Comparison of ENCODE assay signal across 16 cellular contexts in the genomic region with DNA sequence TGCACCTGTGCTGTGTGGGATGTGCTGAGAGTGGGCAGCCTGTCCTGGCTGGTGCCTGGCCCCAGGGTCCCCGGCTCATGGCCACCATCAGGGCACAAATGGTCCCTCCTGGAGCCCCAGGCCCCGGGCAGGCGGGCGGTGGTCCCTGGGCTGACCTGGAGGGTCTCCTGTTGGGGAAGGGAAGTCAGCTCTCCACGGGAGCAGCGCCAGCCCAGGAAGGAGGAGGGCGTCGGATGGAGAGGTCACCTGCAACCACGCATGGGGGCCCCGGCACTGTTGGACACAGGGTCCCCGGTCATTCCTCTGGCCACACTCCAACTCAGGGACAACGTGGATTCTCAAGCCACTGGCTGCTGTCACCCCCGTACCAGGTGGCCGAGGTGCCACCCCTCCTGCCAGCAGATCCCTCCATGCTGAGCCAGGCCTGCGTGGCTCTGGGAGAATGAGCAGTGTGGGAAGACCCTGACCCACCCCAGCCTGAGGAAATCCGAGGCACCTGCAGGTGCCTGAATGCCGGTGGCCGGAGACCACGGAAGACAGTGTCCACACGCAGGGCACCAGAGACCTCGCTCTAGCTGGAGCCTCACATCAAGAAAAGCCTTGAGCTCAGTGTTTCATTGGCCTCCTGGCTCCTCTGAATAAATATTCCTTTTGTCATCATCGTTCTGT. TPM values are rescaled to one million over a fixed set of nuclear protein-coding genes. Genes with fewer than 3 reads are reported as not detected.
DNase-seq lines count a peak whose midpoint lies in the region; ATAC-seq, FAIRE-seq and TF ChIP-seq lines count a peak whose summit lies in the region.
"Had no signal": no experiment of that assay in that cellular context is flagged by ENCODE, and none has a peak within 500 bp of the region (broad histone marks: within the 10 kb centered on the region; RNA-seq: fewer than 3 reads in every experiment).

No MANE protein-coding gene starts in this region.

- no peak overlapping the region for H3K4me3 ChIP-seq in HepG2 (replicated peaks in 1 of 3; ENCODE audit: insufficient read depth in 1 of 3, low read depth in 2 of 3, low read length in 3 of 3)
- H3K4me3 ChIP-seq in right lobe of liver, result no peak overlapping the region
- H3K4me3 ChIP-seq in trophoblast cell (ENCODE audit: low read depth, low read length), result no peak overlapping the region
- H3K4me3 ChIP-seq in SJCRH30, result no peak overlapping the region
- H3K4me3 ChIP-seq: GM12878, GM23248 had no signal

- H2AFZ ChIP-seq in HepG2 (ENCODE audit: low read length) (no peak overlapping the region), trophoblast cell (ENCODE audit: insufficient read depth, low read length, poor library complexity) (no peak overlapping the region)
- H2AFZ ChIP-seq: GM23248 had no signal

- no peaks in the 10 kb centered on the region for H3K79me1 ChIP-seq in trophoblast cell (ENCODE audit: low read length)

- H4K12ac ChIP-seq in trophoblast cell (ENCODE audit: low read depth, low read length), result no peak overlapping the region

- H3K36me3 ChIP-seq in HepG2 (replicated peaks in 1 of 2; ENCODE audit: control insufficient read depth in 1 of 2, insufficient read depth in 2 of 2, low read length in 2 of 2), result peaks cover 23 to 57% of the 10 kb centered on the region in 2 experiments; a peak in 4 of 5 replicates
- peaks cover 0 to under 1% (median 0%) of the 10 kb centered on the region in 4 donors for H3K36me3 ChIP-seq in right lobe of liver
- H3K36me3 ChIP-seq in trophoblast cell (ENCODE audit: control insufficient read depth in 1 of 2, insufficient read depth in 2 of 2, low read length in 2 of 2), result peaks cover 62 to 67% of the 10 kb centered on the region in 2 experiments
- H3K36me3 ChIP-seq in SJCRH30, result peaks cover 29% of the 10 kb centered on the region

- H3K4ac ChIP-seq in trophoblast cell (ENCODE audit: low read depth, low read length), result peak overlapping the region; percentile 3

- H3K4me1 ChIP-seq in HepG2 (ENCODE audit: insufficient read depth, low read length), result no peaks in the 10 kb centered on the region
- no peaks in the 10 kb centered on the region for H3K4me1 ChIP-seq in right lobe of liver
- H3K4me1 ChIP-seq in trophoblast cell (ENCODE audit: control insufficient read depth in 1 of 2, insufficient read depth in 2 of 2, low read length in 2 of 2), result no peaks in the 10 kb centered on the region
- peaks cover 13% of the 10 kb centered on the region for H3K4me1 ChIP-seq in SJCRH30

- no peaks in the 10 kb centered on the region for H3K27me3 ChIP-seq in HepG2 (ENCODE audit: control insufficient read depth in 1 of 2, insufficient read depth in 2 of 2, low read length in 2 of 2)
- no peaks in the 10 kb centered on the region for H3K27me3 ChIP-seq in right lobe of liver
- no peaks in the 10 kb centered on the region for H3K27me3 ChIP-seq in trophoblast cell (ENCODE audit: insufficient read depth, low read length)
- H3K27me3 ChIP-seq in SJCRH30, result no peaks in the 10 kb centered on the region

- H3K4me2 ChIP-seq in HepG2 (ENCODE audit: low read depth, low read length) (no peak overlapping the region), trophoblast cell (ENCODE audit: low read length) (no peak overlapping the region)

- POLR2A ChIA-PET in HepG2 (lab: Yijun Ruan, JAX), result interaction anchor here (3.7 kb wide), 1 partner anchor 16 kb away, joined by 15 read pairs; a partner anchor contains a TSS

- H2AK5ac ChIP-seq in trophoblast cell (ENCODE audit: low read length), result no peak overlapping the region

- H3K18ac ChIP-seq in trophoblast cell (ENCODE audit: low read length), result no peak overlapping the region

- no peak overlapping the region for H4K91ac ChIP-seq in trophoblast cell (ENCODE audit: low read depth, low read length)

- H3K9ac ChIP-seq in HepG2 (ENCODE audit: insufficient read depth, low read depth, low read length), result no peak overlapping the region
- no peak overlapping the region for H3K9ac ChIP-seq in trophoblast cell (ENCODE audit: low read length)
- H3K9ac ChIP-seq: GM23248 had no signal

- no peak for TF ChIP-seq POLR2A in HepG2 (IDR thresholded peaks at IDR 0.05; ENCODE audit: insufficient read depth in 1 of 2, low read depth in 2 of 2, low read length in 2 of 2)
- no peak for TF ChIP-seq POLR2A in right lobe of liver (IDR thresholded peaks at IDR 0.05)

- 0 out of 2 replicates have a peak, but pooled peaks cover 3% of the 10 kb centered on the region for H4K20me1 ChIP-seq in HepG2 (ENCODE audit: insufficient read depth, low read length)

- ATAC-seq in HepG2 (no peak), right lobe of liver (no peak), esophagus mucosa (peak; percentile 7), HG02852 (IDR thresholded peaks at IDR 0.05; ENCODE audit: unreplicated experiment) (no peak)
- ATAC-seq: GM12878 had no signal

- no peak overlapping the region for H4K8ac ChIP-seq in trophoblast cell (ENCODE audit: low read depth, low read length)

- intact Hi-C loops in HepG2 (cut with micrococcal nuclease; ENCODE audit: unreplicated experiment) (no loop called here), right lobe of liver (cut with DNase I) (no loop called here)

- TF ChIP-seq RAD21 in HepG2 (CRISPR knock-in tag; IDR thresholded peaks at IDR 0.05), result no peak

- H3K14ac ChIP-seq in trophoblast cell (ENCODE audit: low read length), result no peak overlapping the region

- FAIRE-seq in HepG2 (lab: Jason Lieb, UNC), result no peak
- FAIRE-seq: GM12878, GM18507, HTR-8/SVneo had no signal

- DNase-seq in HepG2 (ENCODE audit: low spot score), result no peak
- no peak for DNase-seq in right lobe of liver
- no peak for DNase-seq in trophoblast cell
- DNase-seq in SJCRH30, result no peak
- DNase-seq in HCEC 1CT, result no peak
- DNase-seq: ACHN; C1 segment of cervical spinal cord; CD4-positive, alpha-beta memory T cell; DMS79; GM23248; H9 had no signal

- TF ChIP-seq CTCF in HepG2 (CRISPR knock-in tag; IDR thresholded peaks at IDR 0.05) (no peak), right lobe of liver (IDR thresholded peaks at IDR 0.05) (no peak)

- H3K23ac ChIP-seq in trophoblast cell (ENCODE audit: low read length), result no peak overlapping the region

- no peak for TF ChIP-seq EP300 in HepG2 (IDR thresholded peaks at IDR 0.05; ENCODE audit: low read depth in 2 of 2, low read length in 2 of 2)
- TF ChIP-seq EP300 in HepG2 (CRISPR knock-in tag; IDR thresholded peaks at IDR 0.05; ENCODE audit: borderline replicate concordance), result no peak

- in situ Hi-C loops in HepG2 (cut with HindIII; ENCODE audit: extremely low pct_ligation_motif_present, low pct_unique_long_range_greater_than_20kb), result no loop called here

- H3K27ac ChIP-seq in HepG2 (ENCODE audit: extremely low read length, insufficient read depth, low read length) (no peak overlapping the region), right lobe of liver (no peak overlapping the region), trophoblast cell (ENCODE audit: low read depth, low read length) (no peak overlapping the region), SJCRH30 (no peak overlapping the region)
- H3K27ac ChIP-seq: GM23248 had no signal

- no peaks in the 10 kb centered on the region for H3K9me3 ChIP-seq in HepG2 (ENCODE audit: low read length)
- no peaks in the 10 kb centered on the region for H3K9me3 ChIP-seq in right lobe of liver
- H3K9me3 ChIP-seq in trophoblast cell (ENCODE audit: insufficient read depth, low read depth, low read length), result peaks cover 3% of the 10 kb centered on the region
- H3K9me3 ChIP-seq in SJCRH30 (replicated peaks), result no peaks in the 10 kb centered on the region

- H3K79me2 ChIP-seq in HepG2 (ENCODE audit: insufficient read depth, low read length) (peaks cover 27% of the 10 kb centered on the region), trophoblast cell (ENCODE audit: control insufficient read depth, insufficient read depth, low read length, poor library complexity) (peaks cover 10% of the 10 kb centered on the region)

- 96% methylated on average over 5 of the region's 22 CpGs for WGBS in HepG2 (ENCODE audit: low lambda C conversion rate)
- WGBS in right lobe of liver (ENCODE audit: insufficient coverage, low coverage, low lambda C conversion rate, missing lambda C conversion rate), result 93% methylated on average over 3 of the region's 22 CpGs
- WGBS in trophoblast cell (ENCODE audit: extremely low coverage, insufficient coverage, insufficient read length), result no CpG with 5 or more reads among the region's 22 CpGs

- CTCF ChIA-PET in HepG2 (lab: Yijun Ruan, JAX; ENCODE audit: low intra/inter-chr PET ratio, low total read pairs), result no interaction called here

- H2BK12ac ChIP-seq in trophoblast cell (ENCODE audit: low read length), result no peak overlapping the region

- H2BK5ac ChIP-seq in trophoblast cell (ENCODE audit: low read depth, low read length, poor library complexity), result no peak overlapping the region

- no TSS peak for BruUV-seq in HepG2 (replicated peaks; lab: Mats Ljungman, UMichigan)

- H2BK120ac ChIP-seq in trophoblast cell (ENCODE audit: insufficient read depth, low read length, poor library complexity), result no peak overlapping the region

RNA-seq across cellular contexts. Expression of a gene that starts 13.5 kb away (rescaled TPM):
- total RNA-seq in HepG2 (2016; rRNA removed; fragmentation: Illumina TruSeq; extraction: Trizol) (93.6 and 105 TPM in 2 replicates), right lobe of liver (10 to 100 TPM in 1 of 6 experiments, 1 to 10 TPM in 5; 4.6 to 11.6 (median 7.1) TPM), esophagus mucosa (50.4 TPM)
- 8.6 and 9.2 TPM in 2 replicates for total RNA-seq in HepG2 (2016; cell fraction: cytosol; rRNA removed; fragmentation: Illumina TruSeq; extraction: Trizol; ENCODE audit: low read depth)
- 80.4 and 107 TPM in 2 replicates for total RNA-seq in HepG2 (2016; cell fraction: insoluble cytoplasmic fraction; rRNA removed; fragmentation: Illumina TruSeq; extraction: Trizol)
- total RNA-seq in HepG2 (2016; cell fraction: membrane; rRNA removed; fragmentation: Illumina TruSeq; extraction: Trizol), result 34.1 and 36.1 TPM in 2 replicates
- 44.6 and 52.0 TPM in 2 replicates for total RNA-seq in HepG2 (2016; cell fraction: nucleus; rRNA removed; fragmentation: Illumina TruSeq; extraction: Trizol)
- polyA plus RNA-seq in HepG2 (2011; rRNA removed), result 77.2 and 89.7 TPM in 2 replicates
- polyA plus RNA-seq in HepG2 (2011; cell fraction: cytosol; rRNA removed), result 83.5 and 98.7 TPM in 2 replicates
- polyA plus RNA-seq in HepG2 (2011; cell fraction: nucleus; rRNA removed), result 75.2 and 87.6 TPM in 2 replicates
- 40.0 and 41.8 TPM in 2 replicates for polyA plus RNA-seq in HepG2 (2012)
- polyA plus RNA-seq in HepG2 (2016; cell fraction: cytosol; fragmentation: Illumina TruSeq; extraction: Trizol; ENCODE audit: low read depth), result 7.1 and 7.6 TPM in 2 replicates
- 74.9 and 86.7 TPM in 2 replicates for polyA plus RNA-seq in HepG2 (2016; cell fraction: insoluble cytoplasmic fraction; fragmentation: Illumina TruSeq; extraction: Trizol; ENCODE audit: low read depth)
- polyA plus RNA-seq in HepG2 (2016; cell fraction: membrane; fragmentation: Illumina TruSeq; extraction: Trizol; ENCODE audit: low read depth), result 19.0 and 21.3 TPM in 2 replicates
- polyA plus RNA-seq in HepG2 (2016; cell fraction: nucleus; fragmentation: Illumina TruSeq; extraction: Trizol; ENCODE audit: insufficient read depth, low read depth), result 75.4 and 76.1 TPM in 2 replicates
- 106 and 107 TPM in 2 replicates for polyA minus RNA-seq in HepG2 (2011; rRNA and poly(A)+ RNA removed; ENCODE audit: low replicate concordance)
- 35.3 and 37.2 TPM in 2 replicates for polyA minus RNA-seq in HepG2 (2011; cell fraction: cytosol; rRNA and poly(A)+ RNA removed)
- polyA minus RNA-seq in HepG2 (2011; cell fraction: nucleus; rRNA and poly(A)+ RNA removed), result 14.4 and 16.7 TPM in 2 replicates
- 103 and 105 TPM in 2 replicates for polyA plus RNA-seq in trophoblast cell (2013)
- total RNA-seq in SJCRH30 (2014; rRNA removed; shearing (Covaris generic)), result 152 and 160 TPM in 2 replicates

RNA-seq across cellular contexts. Expression of a gene that starts 15.9 kb away (rescaled TPM):
- total RNA-seq in HepG2 (2016; rRNA removed; fragmentation: Illumina TruSeq; extraction: Trizol) (108 and 116 TPM in 2 replicates), right lobe of liver (10 to 100 TPM; 35.5 to 59.8 (median 51.1) TPM), esophagus mucosa (106 TPM)
- total RNA-seq in HepG2 (2016; cell fraction: cytosol; rRNA removed; fragmentation: Illumina TruSeq; extraction: Trizol; ENCODE audit: low read depth), result 78.9 and 87.4 TPM in 2 replicates
- 115 and 120 TPM in 2 replicates for total RNA-seq in HepG2 (2016; cell fraction: insoluble cytoplasmic fraction; rRNA removed; fragmentation: Illumina TruSeq; extraction: Trizol)
- 123 and 146 TPM in 2 replicates for total RNA-seq in HepG2 (2016; cell fraction: membrane; rRNA removed; fragmentation: Illumina TruSeq; extraction: Trizol)
- total RNA-seq in HepG2 (2016; cell fraction: nucleus; rRNA removed; fragmentation: Illumina TruSeq; extraction: Trizol), result 37.3 and 42.3 TPM in 2 replicates
- polyA plus RNA-seq in HepG2 (2011; rRNA removed), result 48.4 and 62.5 TPM in 2 replicates
- polyA plus RNA-seq in HepG2 (2011; cell fraction: cytosol; rRNA removed), result 60.7 and 102 TPM in 2 replicates
- polyA plus RNA-seq in HepG2 (2011; cell fraction: nucleus; rRNA removed), result 41.6 and 44.7 TPM in 2 replicates
- polyA plus RNA-seq in HepG2 (2012), result 50.3 and 65.0 TPM in 2 replicates
- 94.9 and 117 TPM in 2 replicates for polyA plus RNA-seq in HepG2 (2016; cell fraction: cytosol; fragmentation: Illumina TruSeq; extraction: Trizol; ENCODE audit: low read depth)
- polyA plus RNA-seq in HepG2 (2016; cell fraction: insoluble cytoplasmic fraction; fragmentation: Illumina TruSeq; extraction: Trizol; ENCODE audit: low read depth), result 117 and 124 TPM in 2 replicates
- 122 and 128 TPM in 2 replicates for polyA plus RNA-seq in HepG2 (2016; cell fraction: membrane; fragmentation: Illumina TruSeq; extraction: Trizol; ENCODE audit: low read depth)
- polyA plus RNA-seq in HepG2 (2016; cell fraction: nucleus; fragmentation: Illumina TruSeq; extraction: Trizol; ENCODE audit: insufficient read depth, low read depth), result 84.2 and 86.9 TPM in 2 replicates
- polyA minus RNA-seq in HepG2 (2011; rRNA and poly(A)+ RNA removed; ENCODE audit: low replicate concordance), result 23.6 and 42.8 TPM in 2 replicates
- polyA minus RNA-seq in HepG2 (2011; cell fraction: cytosol; rRNA and poly(A)+ RNA removed), result 18.8 and 24.2 TPM in 2 replicates
- polyA minus RNA-seq in HepG2 (2011; cell fraction: nucleus; rRNA and poly(A)+ RNA removed), result 17.2 and 19.7 TPM in 2 replicates
- polyA plus RNA-seq in trophoblast cell (2013), result 79.5 and 82.1 TPM in 2 replicates
- total RNA-seq in SJCRH30 (2014; rRNA removed; shearing (Covaris generic)), result 35.7 and 49.3 TPM in 2 replicates

RNA-seq across cellular contexts. Expression of a gene that starts 32.7 kb away (rescaled TPM):
- total RNA-seq in HepG2 (2016; rRNA removed; fragmentation: Illumina TruSeq; extraction: Trizol), result 3.2 and 4.6 TPM in 2 replicates
- 0.71 and 0.91 TPM in 2 replicates for total RNA-seq in HepG2 (2016; cell fraction: cytosol; rRNA removed; fragmentation: Illumina TruSeq; extraction: Trizol; ENCODE audit: low read depth)
- total RNA-seq in HepG2 (2016; cell fraction: insoluble cytoplasmic fraction; rRNA removed; fragmentation: Illumina TruSeq; extraction: Trizol), result 3.2 and 6.0 TPM in 2 replicates
- 1.8 TPM in 2 replicates for total RNA-seq in HepG2 (2016; cell fraction: membrane; rRNA removed; fragmentation: Illumina TruSeq; extraction: Trizol)
- 7.3 and 7.6 TPM in 2 replicates for total RNA-seq in HepG2 (2016; cell fraction: nucleus; rRNA removed; fragmentation: Illumina TruSeq; extraction: Trizol)
- polyA plus RNA-seq in HepG2 (2011; rRNA removed), result 34.1 and 40.4 TPM in 2 replicates
- 40.0 and 43.7 TPM in 2 replicates for polyA plus RNA-seq in HepG2 (2011; cell fraction: cytosol; rRNA removed)
- 66.8 and 77.1 TPM in 2 replicates for polyA plus RNA-seq in HepG2 (2011; cell fraction: nucleus; rRNA removed)
- polyA plus RNA-seq in HepG2 (2012), result 11.3 and 22.4 TPM in 2 replicates
- 1.5 and 1.7 TPM in 2 replicates for polyA plus RNA-seq in HepG2 (2016; cell fraction: cytosol; fragmentation: Illumina TruSeq; extraction: Trizol; ENCODE audit: low read depth)
- 5.5 and 5.8 TPM in 2 replicates for polyA plus RNA-seq in HepG2 (2016; cell fraction: insoluble cytoplasmic fraction; fragmentation: Illumina TruSeq; extraction: Trizol; ENCODE audit: low read depth)
- polyA plus RNA-seq in HepG2 (2016; cell fraction: membrane; fragmentation: Illumina TruSeq; extraction: Trizol; ENCODE audit: low read depth), result 2.3 and 2.5 TPM in 2 replicates
- 16.6 and 21.3 TPM in 2 replicates for polyA plus RNA-seq in HepG2 (2016; cell fraction: nucleus; fragmentation: Illumina TruSeq; extraction: Trizol; ENCODE audit: insufficient read depth, low read depth)
- 22.5 and 88.0 TPM in 2 replicates for polyA minus RNA-seq in HepG2 (2011; rRNA and poly(A)+ RNA removed; ENCODE audit: low replicate concordance)
- polyA minus RNA-seq in HepG2 (2011; cell fraction: cytosol; rRNA and poly(A)+ RNA removed), result 12.3 and 15.6 TPM in 2 replicates
- 35.0 and 45.0 TPM in 2 replicates for polyA minus RNA-seq in HepG2 (2011; cell fraction: nucleus; rRNA and poly(A)+ RNA removed)
- 100 to 1,000 TPM in 4 of 6 experiments, 10 to 100 TPM in 2; 39.0 to 176 (median 127) TPM for total RNA-seq in right lobe of liver
- total RNA-seq in esophagus mucosa, result 26.3 TPM
- 89.4 and 93.2 TPM in 2 replicates for polyA plus RNA-seq in trophoblast cell (2013)
- 2.6 and 2.8 TPM in 2 replicates for total RNA-seq in SJCRH30 (2014; rRNA removed; shearing (Covaris generic))
